In the genomic region with DNA sequence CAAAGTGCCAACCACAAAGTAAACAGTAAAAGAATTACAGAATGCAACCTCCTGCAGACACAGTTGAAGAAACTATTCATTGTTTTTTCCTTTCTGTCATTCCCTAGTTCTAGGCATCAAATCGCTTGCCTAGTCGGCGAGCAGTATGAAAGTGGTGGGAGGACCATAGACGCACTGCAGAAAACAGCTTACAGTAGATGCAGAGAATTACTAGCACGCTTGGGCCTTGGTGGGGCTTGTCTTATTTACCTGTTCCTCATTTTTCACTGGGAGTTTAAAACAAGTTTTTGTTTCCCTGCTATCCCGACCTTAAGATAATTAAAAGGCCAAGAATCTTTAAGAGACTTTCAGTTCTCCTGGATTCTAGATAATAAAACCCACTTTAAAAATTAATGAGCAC, we compare ENCODE assay signal across 8 cellular contexts. TPM values are rescaled to one million over a fixed set of nuclear protein-coding genes. Genes with fewer than 3 reads are reported as not detected.
DNase-seq lines count a peak whose midpoint lies in the region; ATAC-seq and TF ChIP-seq lines count a peak whose summit lies in the region.

No MANE protein-coding gene starts in this region.

- no peak for ATAC-seq in stimulated activated memory B cell treated with anti-CD40 and anti-IgM and Interleukin-4, amounts not matched to agents 10 μg/mL and 1 μg/mL and 100 μg/mL, for 72 hours
- ATAC-seq in HG03565 (IDR thresholded peaks at IDR 0.05; ENCODE audit: unreplicated experiment) (no peak), GM19467 (IDR thresholded peaks at IDR 0.05; ENCODE audit: unreplicated experiment) (no peak)

- H3K9me3 Mint-ChIP-seq in activated CD4-positive, alpha-beta T cell treated with anti-CD3 and anti-CD28 coated beads, Interleukin-2, amount 10 ng/mL, durations not matched to agents 7 days and 5 days = no peaks in the 10 kb centered on the region
- no peaks in the 10 kb centered on the region for H3K9me3 Mint-ChIP-seq in stimulated activated memory B cell treated with anti-CD40 and anti-IgM and Interleukin-4, amounts not matched to agents 10 μg/mL and 1 μg/mL and 100 μg/mL, for 72 hours

- CTCF ChIA-PET in activated CD4-positive, alpha-beta T cell treated with anti-CD3 and anti-CD28 coated beads, Interleukin-2, amount 10 ng/mL, durations not matched to agents 7 days and 5 days (lab: Charles Lee) = interaction anchor here (0.9 kb wide), 1 partner anchor 18 kb away, joined by 3 read pairs; no protein-coding TSS in a partner anchor

- H3K27me3 Mint-ChIP-seq in activated CD4-positive, alpha-beta T cell treated with anti-CD3 and anti-CD28 coated beads, Interleukin-2, amount 10 ng/mL, durations not matched to agents 7 days and 5 days = peaks cover 16% of the 10 kb centered on the region
- peaks cover 13% of the 10 kb centered on the region for H3K27me3 Mint-ChIP-seq in stimulated activated memory B cell treated with anti-CD40 and anti-IgM and Interleukin-4, amounts not matched to agents 10 μg/mL and 1 μg/mL and 100 μg/mL, for 72 hours

- peaks cover 18% of the 10 kb centered on the region for H3K36me3 Mint-ChIP-seq in activated CD4-positive, alpha-beta T cell treated with anti-CD3 and anti-CD28 coated beads, Interleukin-2, amount 10 ng/mL, durations not matched to agents 7 days and 5 days (ENCODE audit: low read depth)
- peaks cover 5% of the 10 kb centered on the region for H3K36me3 Mint-ChIP-seq in stimulated activated memory B cell treated with anti-CD40 and anti-IgM and Interleukin-4, amounts not matched to agents 10 μg/mL and 1 μg/mL and 100 μg/mL, for 72 hours

- H3K4me1 Mint-ChIP-seq in activated CD4-positive, alpha-beta T cell treated with anti-CD3 and anti-CD28 coated beads, Interleukin-2, amount 10 ng/mL, durations not matched to agents 7 days and 5 days = peaks cover 47% of the 10 kb centered on the region
- H3K4me1 Mint-ChIP-seq in stimulated activated memory B cell treated with anti-CD40 and anti-IgM and Interleukin-4, amounts not matched to agents 10 μg/mL and 1 μg/mL and 100 μg/mL, for 72 hours = peaks cover 30% of the 10 kb centered on the region

- TF ChIP-seq CTCF in foreskin fibroblast (IDR thresholded peaks at IDR 0.05; ENCODE audit: low read depth, low read length) = no peak

- peak overlapping the region; percentile 82 to 91 for H3K4me3 ChIP-seq in foreskin fibroblast (ENCODE audit: low read depth in 1 of 2, low read length in 2 of 2)

- POLR2A ChIA-PET in activated CD4-positive, alpha-beta T cell treated with anti-CD3 and anti-CD28 coated beads, Interleukin-2, amount 10 ng/mL, durations not matched to agents 7 days and 5 days (lab: Charles Lee) = no interaction called here

- DNase-seq in activated CD4-positive, alpha-beta T cell treated with anti-CD3 and anti-CD28 coated beads, Interleukin-2, amount 10 ng/mL, durations not matched to agents 7 days and 5 days = no peak
- DNase-seq in activated CD4-positive, alpha-beta T cell treated with anti-CD3 and anti-CD28 coated beads for 4 hours = no peak
- DNase-seq in SK-N-DZ (ENCODE audit: low spot score) (peak; percentile 12), foreskin fibroblast (no peak), kidney tubule cell (ENCODE audit: low spot score) (no peak)

- peak overlapping the region; percentile 99 for H3K27ac Mint-ChIP-seq in activated CD4-positive, alpha-beta T cell treated with anti-CD3 and anti-CD28 coated beads, Interleukin-2, amount 10 ng/mL, durations not matched to agents 7 days and 5 days
- peak overlapping the region; percentile 98 for H3K27ac Mint-ChIP-seq in stimulated activated memory B cell treated with anti-CD40 and anti-IgM and Interleukin-4, amounts not matched to agents 10 μg/mL and 1 μg/mL and 100 μg/mL, for 72 hours

- peak overlapping the region; percentile 99 for H3K4me3 Mint-ChIP-seq in activated CD4-positive, alpha-beta T cell treated with anti-CD3 and anti-CD28 coated beads, Interleukin-2, amount 10 ng/mL, durations not matched to agents 7 days and 5 days
- H3K4me3 Mint-ChIP-seq in stimulated activated memory B cell treated with anti-CD40 and anti-IgM and Interleukin-4, amounts not matched to agents 10 μg/mL and 1 μg/mL and 100 μg/mL, for 72 hours = peak overlapping the region; percentile 98

RNA-seq across cellular contexts. Expression of a gene that starts 0.7 kb away (rescaled TPM):
- total RNA-seq in activated CD4-positive, alpha-beta T cell treated with anti-CD3 and anti-CD28 coated beads, Interleukin-2, amount 10 ng/mL, durations not matched to agents 7 days and 5 days = 10 to 100 TPM; 36.5 to 47.6 TPM
- 19.9 and 25.2 TPM in 2 replicates for polyA plus RNA-seq in SK-N-DZ (2014; cell fraction: cytosol; rRNA removed)
- 22.6 and 28.3 TPM in 2 replicates for polyA plus RNA-seq in SK-N-DZ (2014; cell fraction: nucleus; rRNA removed)
